1 cellular context compared by ENCODE assay signal in the genomic region with DNA sequence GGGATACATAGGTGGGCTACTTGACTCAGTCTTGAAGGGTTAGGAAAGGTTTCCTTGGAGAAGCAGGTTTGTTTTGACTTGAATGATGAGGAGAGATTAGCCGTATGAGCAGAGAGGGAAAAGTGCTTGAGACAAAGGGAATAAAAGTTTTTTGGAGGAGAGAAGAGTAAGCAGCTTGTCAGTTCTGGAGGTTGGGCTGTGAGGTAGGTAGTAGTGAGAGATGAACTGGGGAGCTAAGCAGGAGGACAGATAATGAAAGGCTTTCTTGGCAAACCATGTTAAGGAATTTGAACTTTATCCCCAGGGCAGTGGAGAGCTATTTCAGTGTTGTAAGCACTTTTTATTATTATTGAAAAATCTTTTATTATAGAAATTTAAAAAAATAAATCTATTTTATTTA.
TF ChIP-seq lines count a peak whose summit lies in the region.

No MANE protein-coding gene starts in this region.

TF ChIP-seq in K562, 482 proteins besides CTCF, POLR2A, EP300 and RAD21 (continued from another document):
- TF ChIP-seq, protein P1, sequence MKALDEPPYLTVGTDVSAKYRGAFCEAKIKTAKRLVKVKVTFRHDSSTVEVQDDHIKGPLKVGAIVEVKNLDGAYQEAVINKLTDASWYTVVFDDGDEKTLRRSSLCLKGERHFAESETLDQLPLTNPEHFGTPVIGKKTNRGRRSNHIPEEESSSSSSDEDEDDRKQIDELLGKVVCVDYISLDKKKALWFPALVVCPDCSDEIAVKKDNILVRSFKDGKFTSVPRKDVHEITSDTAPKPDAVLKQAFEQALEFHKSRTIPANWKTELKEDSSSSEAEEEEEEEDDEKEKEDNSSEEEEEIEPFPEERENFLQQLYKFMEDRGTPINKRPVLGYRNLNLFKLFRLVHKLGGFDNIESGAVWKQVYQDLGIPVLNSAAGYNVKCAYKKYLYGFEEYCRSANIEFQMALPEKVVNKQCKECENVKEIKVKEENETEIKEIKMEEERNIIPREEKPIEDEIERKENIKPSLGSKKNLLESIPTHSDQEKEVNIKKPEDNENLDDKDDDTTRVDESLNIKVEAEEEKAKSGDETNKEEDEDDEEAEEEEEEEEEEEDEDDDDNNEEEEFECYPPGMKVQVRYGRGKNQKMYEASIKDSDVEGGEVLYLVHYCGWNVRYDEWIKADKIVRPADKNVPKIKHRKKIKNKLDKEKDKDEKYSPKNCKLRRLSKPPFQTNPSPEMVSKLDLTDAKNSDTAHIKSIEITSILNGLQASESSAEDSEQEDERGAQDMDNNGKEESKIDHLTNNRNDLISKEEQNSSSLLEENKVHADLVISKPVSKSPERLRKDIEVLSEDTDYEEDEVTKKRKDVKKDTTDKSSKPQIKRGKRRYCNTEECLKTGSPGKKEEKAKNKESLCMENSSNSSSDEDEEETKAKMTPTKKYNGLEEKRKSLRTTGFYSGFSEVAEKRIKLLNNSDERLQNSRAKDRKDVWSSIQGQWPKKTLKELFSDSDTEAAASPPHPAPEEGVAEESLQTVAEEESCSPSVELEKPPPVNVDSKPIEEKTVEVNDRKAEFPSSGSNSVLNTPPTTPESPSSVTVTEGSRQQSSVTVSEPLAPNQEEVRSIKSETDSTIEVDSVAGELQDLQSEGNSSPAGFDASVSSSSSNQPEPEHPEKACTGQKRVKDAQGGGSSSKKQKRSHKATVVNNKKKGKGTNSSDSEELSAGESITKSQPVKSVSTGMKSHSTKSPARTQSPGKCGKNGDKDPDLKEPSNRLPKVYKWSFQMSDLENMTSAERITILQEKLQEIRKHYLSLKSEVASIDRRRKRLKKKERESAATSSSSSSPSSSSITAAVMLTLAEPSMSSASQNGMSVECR (CRISPR knock-in tag; IDR thresholded peaks at IDR 0.05), result no peak
- TF ChIP-seq DMBX1 (CRISPR knock-in tag; IDR thresholded peaks at IDR 0.05; ENCODE audit: borderline replicate concordance) (no peak), THRA (IDR thresholded peaks at IDR 0.05) (no peak), RBM25 (IDR thresholded peaks at IDR 0.05; ENCODE audit: low read depth, low read length, severe bottlenecking) (no peak), ZBTB11 (CRISPR knock-in tag; IDR thresholded peaks at IDR 0.05) (no peak), RHOXF2B (CRISPR knock-in tag; conservative IDR thresholded peaks at IDR 0.05) (no peak), CCNT2 (IDR thresholded peaks at IDR 0.05; ENCODE audit: borderline replicate concordance, extremely low read depth, insufficient read length, low read depth, low read length) (no peak), ADNP (tag; IDR thresholded peaks at IDR 0.05) (no peak), CBX1 (IDR thresholded peaks at IDR 0.05; ENCODE audit: low read depth) (no peak), TBL1XR1 (IDR thresholded peaks at IDR 0.05; ENCODE audit: low read length in 2 of 2) (no peak), ZNF24 (IDR thresholded peaks at IDR 0.05) (no peak), SNIP1 (IDR thresholded peaks at IDR 0.05; ENCODE audit: low read depth) (no peak), MLLT1 (IDR thresholded peaks at IDR 0.05) (0 out of 4 replicates have a peak, but pooled peaks of 1 of the 2 experiments have one; percentile 31), DPF2 (IDR thresholded peaks at IDR 0.05) (peak; percentile 43; the same call in 1 of the 2 replicates), CBX5 (IDR thresholded peaks at IDR 0.05; ENCODE audit: borderline replicate concordance, low read depth) (no peak)
